1 cellular context compared by ENCODE assay signal in genomic region chr2:190965580-190966222, GRCh38.
TF ChIP-seq lines count a peak whose summit lies in the region.

No MANE protein-coding gene starts in this region.

TF ChIP-seq in HepG2, 621 proteins besides CTCF, POLR2A, EP300 and RAD21 (continued from another document and continues in another):
- TF ChIP-seq ZNF567 (CRISPR knock-in tag; IDR thresholded peaks at IDR 0.05; ENCODE audit: borderline replicate concordance): no peak
- TF ChIP-seq ZNF30 (CRISPR knock-in tag; IDR thresholded peaks at IDR 0.05): no peak
- no peak for TF ChIP-seq HOXA9 (CRISPR knock-in tag; IDR thresholded peaks at IDR 0.05; ENCODE audit: borderline replicate concordance)
- TF ChIP-seq GATAD2A (CRISPR knock-in tag; IDR thresholded peaks at IDR 0.05): peak; percentile 40; the same call in 1 of the 2 replicates
- peak; percentile 45; the same call in 1 of the 2 replicates for TF ChIP-seq TCF7 (IDR thresholded peaks at IDR 0.05; ENCODE audit: low read depth)
- TF ChIP-seq NPAS2 (CRISPR knock-in tag; IDR thresholded peaks at IDR 0.05; ENCODE audit: borderline replicate concordance): no peak
- TF ChIP-seq, protein P1, sequence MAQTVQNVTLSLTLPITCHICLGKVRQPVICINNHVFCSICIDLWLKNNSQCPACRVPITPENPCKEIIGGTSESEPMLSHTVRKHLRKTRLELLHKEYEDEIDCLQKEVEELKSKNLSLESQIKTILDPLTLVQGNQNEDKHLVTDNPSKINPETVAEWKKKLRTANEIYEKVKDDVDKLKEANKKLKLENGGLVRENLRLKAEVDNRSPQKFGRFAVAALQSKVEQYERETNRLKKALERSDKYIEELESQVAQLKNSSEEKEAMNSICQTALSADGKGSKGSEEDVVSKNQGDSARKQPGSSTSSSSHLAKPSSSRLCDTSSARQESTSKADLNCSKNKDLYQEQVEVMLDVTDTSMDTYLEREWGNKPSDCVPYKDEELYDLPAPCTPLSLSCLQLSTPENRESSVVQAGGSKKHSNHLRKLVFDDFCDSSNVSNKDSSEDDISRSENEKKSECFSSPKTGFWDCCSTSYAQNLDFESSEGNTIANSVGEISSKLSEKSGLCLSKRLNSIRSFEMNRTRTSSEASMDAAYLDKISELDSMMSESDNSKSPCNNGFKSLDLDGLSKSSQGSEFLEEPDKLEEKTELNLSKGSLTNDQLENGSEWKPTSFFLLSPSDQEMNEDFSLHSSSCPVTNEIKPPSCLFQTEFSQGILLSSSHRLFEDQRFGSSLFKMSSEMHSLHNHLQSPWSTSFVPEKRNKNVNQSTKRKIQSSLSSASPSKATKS (CRISPR knock-in tag; IDR thresholded peaks at IDR 0.05): no peak
- no peak for TF ChIP-seq ZNF768 (CRISPR knock-in tag; IDR thresholded peaks at IDR 0.05)
- no peak for TF ChIP-seq ETV5 (CRISPR knock-in tag; IDR thresholded peaks at IDR 0.05; ENCODE audit: borderline replicate concordance)
- no peak for TF ChIP-seq DR1 (CRISPR knock-in tag; IDR thresholded peaks at IDR 0.05)
- no peak for TF ChIP-seq ZNF576 (CRISPR knock-in tag; IDR thresholded peaks at IDR 0.05)
- TF ChIP-seq FOXP1 (IDR thresholded peaks at IDR 0.05): no peak
- peak; percentile 69 for TF ChIP-seq FOXP1 (CRISPR knock-in tag; IDR thresholded peaks at IDR 0.05)
- TF ChIP-seq RXRB (CRISPR knock-in tag; IDR thresholded peaks at IDR 0.05; ENCODE audit: borderline replicate concordance): peak; percentile 60; the same call in 1 of the 2 replicates
- TF ChIP-seq SRSF1 (optimal IDR thresholded peaks at IDR 0.05; ENCODE audit: low read depth, low read length): no peak
- no peak; the same call in 1 of the 2 replicates for TF ChIP-seq ZNF878 (CRISPR knock-in tag; IDR thresholded peaks at IDR 0.05)
- no peak for TF ChIP-seq ZNF232 (CRISPR knock-in tag; IDR thresholded peaks at IDR 0.05; ENCODE audit: borderline replicate concordance)
- no peak for TF ChIP-seq ZBTB40 (IDR thresholded peaks at IDR 0.05)
- no peak for TF ChIP-seq ZBTB40 (CRISPR knock-in tag; IDR thresholded peaks at IDR 0.05)
- no peak for TF ChIP-seq SOX13 (IDR thresholded peaks at IDR 0.05)
- peak in 1 of 2 experiments; percentile 18; a peak in 1 of 4 replicates for TF ChIP-seq SOX13 (CRISPR knock-in tag; conservative IDR thresholded peaks at IDR 0.05 in 1 of 2, IDR thresholded peaks at IDR 0.05 in 1 of 2)
- no peak for TF ChIP-seq NFIC (IDR thresholded peaks at IDR 0.05; ENCODE audit: low read length)
- no peak for TF ChIP-seq ZNF224 (CRISPR knock-in tag; IDR thresholded peaks at IDR 0.05)
- no peak for TF ChIP-seq TMF1 (CRISPR knock-in tag; IDR thresholded peaks at IDR 0.05; ENCODE audit: low read depth)
- TF ChIP-seq HNRNPH1 (optimal IDR thresholded peaks at IDR 0.05; ENCODE audit: low read depth, low read length): no peak
- TF ChIP-seq BCL6 (CRISPR knock-in tag; IDR thresholded peaks at IDR 0.05): 0 out of 2 replicates have a peak, but pooled peaks have one; percentile 13
- no peak for TF ChIP-seq HHEX (CRISPR knock-in tag; IDR thresholded peaks at IDR 0.05)
- no peak for TF ChIP-seq PLRG1 (conservative IDR thresholded peaks at IDR 0.05)
- no peak for TF ChIP-seq SMAD1 (CRISPR knock-in tag; IDR thresholded peaks at IDR 0.05; ENCODE audit: borderline replicate concordance, low read depth)
- TF ChIP-seq, protein P2, sequence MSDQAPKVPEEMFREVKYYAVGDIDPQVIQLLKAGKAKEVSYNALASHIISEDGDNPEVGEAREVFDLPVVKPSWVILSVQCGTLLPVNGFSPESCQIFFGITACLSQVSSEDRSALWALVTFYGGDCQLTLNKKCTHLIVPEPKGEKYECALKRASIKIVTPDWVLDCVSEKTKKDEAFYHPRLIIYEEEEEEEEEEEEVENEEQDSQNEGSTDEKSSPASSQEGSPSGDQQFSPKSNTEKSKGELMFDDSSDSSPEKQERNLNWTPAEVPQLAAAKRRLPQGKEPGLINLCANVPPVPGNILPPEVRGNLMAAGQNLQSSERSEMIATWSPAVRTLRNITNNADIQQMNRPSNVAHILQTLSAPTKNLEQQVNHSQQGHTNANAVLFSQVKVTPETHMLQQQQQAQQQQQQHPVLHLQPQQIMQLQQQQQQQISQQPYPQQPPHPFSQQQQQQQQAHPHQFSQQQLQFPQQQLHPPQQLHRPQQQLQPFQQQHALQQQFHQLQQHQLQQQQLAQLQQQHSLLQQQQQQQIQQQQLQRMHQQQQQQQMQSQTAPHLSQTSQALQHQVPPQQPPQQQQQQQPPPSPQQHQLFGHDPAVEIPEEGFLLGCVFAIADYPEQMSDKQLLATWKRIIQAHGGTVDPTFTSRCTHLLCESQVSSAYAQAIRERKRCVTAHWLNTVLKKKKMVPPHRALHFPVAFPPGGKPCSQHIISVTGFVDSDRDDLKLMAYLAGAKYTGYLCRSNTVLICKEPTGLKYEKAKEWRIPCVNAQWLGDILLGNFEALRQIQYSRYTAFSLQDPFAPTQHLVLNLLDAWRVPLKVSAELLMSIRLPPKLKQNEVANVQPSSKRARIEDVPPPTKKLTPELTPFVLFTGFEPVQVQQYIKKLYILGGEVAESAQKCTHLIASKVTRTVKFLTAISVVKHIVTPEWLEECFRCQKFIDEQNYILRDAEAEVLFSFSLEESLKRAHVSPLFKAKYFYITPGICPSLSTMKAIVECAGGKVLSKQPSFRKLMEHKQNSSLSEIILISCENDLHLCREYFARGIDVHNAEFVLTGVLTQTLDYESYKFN (CRISPR knock-in tag; conservative IDR thresholded peaks at IDR 0.05): peak; percentile 50
- peak; percentile 35; the same call in 1 of the 2 replicates for TF ChIP-seq FOXA3 (CRISPR knock-in tag; IDR thresholded peaks at IDR 0.05)
- no peak for TF ChIP-seq CC2D1A (CRISPR knock-in tag; IDR thresholded peaks at IDR 0.05)
- no peak for TF ChIP-seq PITX1 (CRISPR knock-in tag; IDR thresholded peaks at IDR 0.05)
- TF ChIP-seq, protein P3, sequence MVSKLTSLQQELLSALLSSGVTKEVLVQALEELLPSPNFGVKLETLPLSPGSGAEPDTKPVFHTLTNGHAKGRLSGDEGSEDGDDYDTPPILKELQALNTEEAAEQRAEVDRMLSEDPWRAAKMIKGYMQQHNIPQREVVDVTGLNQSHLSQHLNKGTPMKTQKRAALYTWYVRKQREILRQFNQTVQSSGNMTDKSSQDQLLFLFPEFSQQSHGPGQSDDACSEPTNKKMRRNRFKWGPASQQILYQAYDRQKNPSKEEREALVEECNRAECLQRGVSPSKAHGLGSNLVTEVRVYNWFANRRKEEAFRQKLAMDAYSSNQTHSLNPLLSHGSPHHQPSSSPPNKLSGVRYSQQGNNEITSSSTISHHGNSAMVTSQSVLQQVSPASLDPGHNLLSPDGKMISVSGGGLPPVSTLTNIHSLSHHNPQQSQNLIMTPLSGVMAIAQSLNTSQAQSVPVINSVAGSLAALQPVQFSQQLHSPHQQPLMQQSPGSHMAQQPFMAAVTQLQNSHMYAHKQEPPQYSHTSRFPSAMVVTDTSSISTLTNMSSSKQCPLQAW (CRISPR knock-in tag; IDR thresholded peaks at IDR 0.05): no peak
- no peak for TF ChIP-seq GPN1 (CRISPR knock-in tag; IDR thresholded peaks at IDR 0.05; ENCODE audit: borderline replicate concordance)
- TF ChIP-seq SOX5 (CRISPR knock-in tag; IDR thresholded peaks at IDR 0.05; ENCODE audit: borderline replicate concordance): no peak
- peak; percentile 45 for TF ChIP-seq TEAD3 (CRISPR knock-in tag; optimal IDR thresholded peaks at IDR 0.05; ENCODE audit: borderline replicate concordance)
- no peak for TF ChIP-seq ZBTB49 (CRISPR knock-in tag; IDR thresholded peaks at IDR 0.05; ENCODE audit: borderline replicate concordance)
- no peak for TF ChIP-seq ZNF343 (CRISPR knock-in tag; IDR thresholded peaks at IDR 0.05)
- TF ChIP-seq IRF2 (CRISPR knock-in tag; IDR thresholded peaks at IDR 0.05): peak; percentile 13; the same call in 1 of the 2 replicates
- no peak for TF ChIP-seq ZFP82 (CRISPR knock-in tag; IDR thresholded peaks at IDR 0.05; ENCODE audit: borderline replicate concordance)
